2 cellular contexts compared by ENCODE assay signal in the genomic region with DNA sequence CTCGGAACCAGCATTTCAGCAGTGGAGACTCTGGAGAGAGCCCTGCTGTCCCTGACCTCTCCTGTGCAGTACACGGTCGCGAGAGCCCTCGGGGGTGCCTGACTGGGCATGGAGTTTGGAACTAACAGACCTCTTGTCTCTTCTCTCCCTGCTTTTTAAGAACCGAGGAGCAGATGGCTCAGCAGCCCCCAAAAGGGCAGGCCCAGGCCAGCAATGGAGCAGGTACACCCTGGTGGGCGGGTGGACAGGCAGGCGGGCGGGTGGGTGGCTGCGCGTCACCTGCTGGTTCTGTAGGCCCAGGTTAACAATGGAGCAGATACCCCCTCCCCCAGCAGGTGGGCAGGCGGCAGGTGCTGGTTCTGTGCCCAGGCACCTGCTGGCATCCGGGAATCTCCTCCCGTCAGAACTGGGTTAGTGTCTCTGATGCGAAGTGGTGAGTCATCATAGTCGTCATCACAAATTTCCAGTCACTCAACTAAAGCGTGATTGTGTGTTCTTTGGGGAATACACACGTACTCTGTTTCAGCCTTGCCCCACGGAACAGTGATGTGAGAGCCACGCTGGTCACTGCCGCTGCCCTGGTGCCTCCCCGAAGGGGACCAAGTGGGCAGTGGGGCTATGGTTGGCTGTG.
A peak's percentile ranks its signal among the peaks of the same experiment; 100 is the strongest.
TF ChIP-seq lines count a peak whose summit lies in the region.

No MANE protein-coding gene starts in this region.

TF ChIP-seq in WTC11, 78 proteins besides CTCF, POLR2A, EP300 and RAD21 (continued from another document):
- TF ChIP-seq FOXJ3 (CRISPR knock-in tag; IDR thresholded peaks at IDR 0.05; ENCODE audit: borderline replicate concordance) (no peak), EMX1 (CRISPR knock-in tag; IDR thresholded peaks at IDR 0.05) (no peak), ELF4 (CRISPR knock-in tag; IDR thresholded peaks at IDR 0.05; ENCODE audit: low read depth) (no peak), HMGA2 (CRISPR knock-in tag; IDR thresholded peaks at IDR 0.05) (no peak), ATF1 (CRISPR knock-in tag; IDR thresholded peaks at IDR 0.05) (no peak), MYBL2 (CRISPR knock-in tag; IDR thresholded peaks at IDR 0.05) (no peak), NR2C2 (CRISPR knock-in tag; IDR thresholded peaks at IDR 0.05) (no peak), NR3C1 (CRISPR knock-in tag; conservative IDR thresholded peaks at IDR 0.05; ENCODE audit: low read depth) (no peak), ZNF396 (CRISPR knock-in tag; IDR thresholded peaks at IDR 0.05; ENCODE audit: borderline replicate concordance) (no peak)
- TF ChIP-seq, protein P1, sequence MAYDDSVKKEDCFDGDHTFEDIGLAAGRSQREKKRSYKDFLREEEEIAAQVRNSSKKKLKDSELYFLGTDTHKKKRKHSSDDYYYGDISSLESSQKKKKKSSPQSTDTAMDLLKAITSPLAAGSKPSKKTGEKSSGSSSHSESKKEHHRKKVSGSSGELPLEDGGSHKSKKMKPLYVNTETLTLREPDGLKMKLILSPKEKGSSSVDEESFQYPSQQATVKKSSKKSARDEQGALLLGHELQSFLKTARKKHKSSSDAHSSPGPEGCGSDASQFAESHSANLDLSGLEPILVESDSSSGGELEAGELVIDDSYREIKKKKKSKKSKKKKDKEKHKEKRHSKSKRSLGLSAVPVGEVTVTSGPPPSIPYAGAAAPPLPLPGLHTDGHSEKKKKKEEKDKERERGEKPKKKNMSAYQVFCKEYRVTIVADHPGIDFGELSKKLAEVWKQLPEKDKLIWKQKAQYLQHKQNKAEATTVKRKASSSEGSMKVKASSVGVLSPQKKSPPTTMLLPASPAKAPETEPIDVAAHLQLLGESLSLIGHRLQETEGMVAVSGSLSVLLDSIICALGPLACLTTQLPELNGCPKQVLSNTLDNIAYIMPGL (CRISPR knock-in tag; IDR thresholded peaks at IDR 0.05): no peak
- TF ChIP-seq, protein P2, sequence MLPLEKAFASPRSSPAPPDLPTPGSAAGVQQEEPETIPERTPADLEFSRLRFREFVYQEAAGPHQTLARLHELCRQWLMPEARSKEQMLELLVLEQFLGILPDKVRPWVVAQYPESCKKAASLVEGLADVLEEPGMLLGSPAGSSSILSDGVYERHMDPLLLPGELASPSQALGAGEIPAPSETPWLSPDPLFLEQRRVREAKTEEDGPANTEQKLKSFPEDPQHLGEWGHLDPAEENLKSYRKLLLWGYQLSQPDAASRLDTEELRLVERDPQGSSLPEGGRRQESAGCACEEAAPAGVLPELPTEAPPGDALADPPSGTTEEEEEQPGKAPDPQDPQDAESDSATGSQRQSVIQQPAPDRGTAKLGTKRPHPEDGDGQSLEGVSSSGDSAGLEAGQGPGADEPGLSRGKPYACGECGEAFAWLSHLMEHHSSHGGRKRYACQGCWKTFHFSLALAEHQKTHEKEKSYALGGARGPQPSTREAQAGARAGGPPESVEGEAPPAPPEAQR (CRISPR knock-in tag; IDR thresholded peaks at IDR 0.05): no peak
- TF ChIP-seq, protein P3, sequence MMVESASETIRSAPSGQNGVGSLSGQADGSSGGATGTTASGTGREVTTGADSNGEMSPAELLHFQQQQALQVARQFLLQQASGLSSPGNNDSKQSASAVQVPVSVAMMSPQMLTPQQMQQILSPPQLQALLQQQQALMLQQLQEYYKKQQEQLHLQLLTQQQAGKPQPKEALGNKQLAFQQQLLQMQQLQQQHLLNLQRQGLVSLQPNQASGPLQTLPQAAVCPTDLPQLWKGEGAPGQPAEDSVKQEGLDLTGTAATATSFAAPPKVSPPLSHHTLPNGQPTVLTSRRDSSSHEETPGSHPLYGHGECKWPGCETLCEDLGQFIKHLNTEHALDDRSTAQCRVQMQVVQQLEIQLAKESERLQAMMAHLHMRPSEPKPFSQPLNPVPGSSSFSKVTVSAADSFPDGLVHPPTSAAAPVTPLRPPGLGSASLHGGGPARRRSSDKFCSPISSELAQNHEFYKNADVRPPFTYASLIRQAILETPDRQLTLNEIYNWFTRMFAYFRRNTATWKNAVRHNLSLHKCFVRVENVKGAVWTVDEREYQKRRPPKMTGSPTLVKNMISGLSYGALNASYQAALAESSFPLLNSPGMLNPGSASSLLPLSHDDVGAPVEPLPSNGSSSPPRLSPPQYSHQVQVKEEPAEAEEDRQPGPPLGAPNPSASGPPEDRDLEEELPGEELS (CRISPR knock-in tag; IDR thresholded peaks at IDR 0.05): no peak
- TF ChIP-seq, protein P4, sequence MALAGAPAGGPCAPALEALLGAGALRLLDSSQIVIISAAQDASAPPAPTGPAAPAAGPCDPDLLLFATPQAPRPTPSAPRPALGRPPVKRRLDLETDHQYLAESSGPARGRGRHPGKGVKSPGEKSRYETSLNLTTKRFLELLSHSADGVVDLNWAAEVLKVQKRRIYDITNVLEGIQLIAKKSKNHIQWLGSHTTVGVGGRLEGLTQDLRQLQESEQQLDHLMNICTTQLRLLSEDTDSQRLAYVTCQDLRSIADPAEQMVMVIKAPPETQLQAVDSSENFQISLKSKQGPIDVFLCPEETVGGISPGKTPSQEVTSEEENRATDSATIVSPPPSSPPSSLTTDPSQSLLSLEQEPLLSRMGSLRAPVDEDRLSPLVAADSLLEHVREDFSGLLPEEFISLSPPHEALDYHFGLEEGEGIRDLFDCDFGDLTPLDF (CRISPR knock-in tag; IDR thresholded peaks at IDR 0.05): no peak
- TF ChIP-seq, protein P5, sequence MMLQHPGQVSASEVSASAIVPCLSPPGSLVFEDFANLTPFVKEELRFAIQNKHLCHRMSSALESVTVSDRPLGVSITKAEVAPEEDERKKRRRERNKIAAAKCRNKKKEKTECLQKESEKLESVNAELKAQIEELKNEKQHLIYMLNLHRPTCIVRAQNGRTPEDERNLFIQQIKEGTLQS (CRISPR knock-in tag; conservative IDR thresholded peaks at IDR 0.05): no peak
- TF ChIP-seq, protein P6, sequence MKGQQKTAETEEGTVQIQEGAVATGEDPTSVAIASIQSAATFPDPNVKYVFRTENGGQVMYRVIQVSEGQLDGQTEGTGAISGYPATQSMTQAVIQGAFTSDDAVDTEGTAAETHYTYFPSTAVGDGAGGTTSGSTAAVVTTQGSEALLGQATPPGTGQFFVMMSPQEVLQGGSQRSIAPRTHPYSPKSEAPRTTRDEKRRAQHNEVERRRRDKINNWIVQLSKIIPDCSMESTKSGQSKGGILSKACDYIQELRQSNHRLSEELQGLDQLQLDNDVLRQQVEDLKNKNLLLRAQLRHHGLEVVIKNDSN (CRISPR knock-in tag; IDR thresholded peaks at IDR 0.05): no peak

TF ChIP-seq in endothelial cell of umbilical vein, 7 proteins besides CTCF, POLR2A, EP300 and RAD21 (continued from another document):
- peak; percentile 5 for TF ChIP-seq FOS (IDR thresholded peaks at IDR 0.05; ENCODE audit: borderline replicate concordance, insufficient read depth, low read length)
TF ChIP-seq in endothelial cell of umbilical vein: peak in this region for 2.
